8 cellular contexts compared by ENCODE assay signal in genomic region chr2:174697267-174697666, GRCh38.
A peak's percentile ranks its signal among the peaks of the same experiment; 100 is the strongest.
DNase-seq lines count a peak whose midpoint lies in the region; ATAC-seq and TF ChIP-seq lines count a peak whose summit lies in the region.

No MANE protein-coding gene starts in this region.

- in situ Hi-C loops in astrocyte of the spinal cord (cut with HindIII; ENCODE audit: low sequenced_read_pairs), result no loop called here

- intact Hi-C loops in Right ventricle myocardium inferior (cut with DNase I) (no loop called here), cardiac septum (cut with DNase I) (loop anchor here (5.0 kb wide), 1 partner anchor 235 kb away; no protein-coding TSS in a partner anchor)

- no peak overlapping the region for H3K4me3 ChIP-seq in astrocyte of the spinal cord (ENCODE audit: low read depth, low read length)

- H3K9me3 Mint-ChIP-seq in T-helper 2 cell treated with Interferon-gamma antibody and Interleukin-4, amounts not matched to agents 5 μg/mL and 100 μg/mL, for 36 hours, result no peaks in the 10 kb centered on the region

- DNase-seq in Right ventricle myocardium inferior (ENCODE audit: missing footprints) (no peak), cardiac septum (ENCODE audit: low spot score) (no peak), MV-4-11 (lab: John Stamatoyannopoulos, UW) (peak; percentile 49), astrocyte of the spinal cord (ENCODE audit: low read depth, low spot score) (peak; percentile 55), iPS-NIHi11 (ENCODE audit: low spot score) (peak; percentile 85)
- DNase-seq in T-helper 2 cell treated with Interferon-gamma antibody and Interleukin-4, amounts not matched to agents 5 μg/mL and 100 μg/mL, for 36 hours (ENCODE audit: low spot score), result peak; percentile 49
- peak; percentile 38 for DNase-seq in stimulated activated CD4-positive, alpha-beta T cell treated with anti-CD3 and anti-CD28 coated beads, Interleukin-2, amount 100 ng/mL, for 4 hours (ENCODE audit: low read depth)

- peak; percentile 95 for TF ChIP-seq CTCF in astrocyte of the spinal cord (IDR thresholded peaks at IDR 0.05; ENCODE audit: low read depth, low read length)

- H3K4me1 Mint-ChIP-seq in T-helper 2 cell treated with Interferon-gamma antibody and Interleukin-4, amounts not matched to agents 5 μg/mL and 100 μg/mL, for 36 hours (ENCODE audit: low read depth), result peaks cover 2% of the 10 kb centered on the region

- peaks cover 27% of the 10 kb centered on the region for H3K27me3 Mint-ChIP-seq in T-helper 2 cell treated with Interferon-gamma antibody and Interleukin-4, amounts not matched to agents 5 μg/mL and 100 μg/mL, for 36 hours (ENCODE audit: low read depth)

- no peak overlapping the region for H3K27ac Mint-ChIP-seq in T-helper 2 cell treated with Interferon-gamma antibody and Interleukin-4, amounts not matched to agents 5 μg/mL and 100 μg/mL, for 36 hours

- no peaks in the 10 kb centered on the region for H3K36me3 Mint-ChIP-seq in T-helper 2 cell treated with Interferon-gamma antibody and Interleukin-4, amounts not matched to agents 5 μg/mL and 100 μg/mL, for 36 hours (ENCODE audit: low read depth)

- peak; percentile 85 for ATAC-seq in Right ventricle myocardium inferior
- ATAC-seq in HG02610 (IDR thresholded peaks at IDR 0.05; ENCODE audit: unreplicated experiment), result peak; percentile 81

- no peak overlapping the region for H3K4me3 Mint-ChIP-seq in T-helper 2 cell treated with Interferon-gamma antibody and Interleukin-4, amounts not matched to agents 5 μg/mL and 100 μg/mL, for 36 hours

Comparison
In these comparisons a context has a peak if more than half of its experiments do, and no peak if none do; other contexts are left out.
1. DNase-seq: peak in MV-4-11 (single experiment), T-helper 2 cell treated with Interferon-gamma antibody and Interleukin-4, amounts not matched to agents 5 μg/mL and 100 μg/mL, for 36 hours (single experiment), astrocyte of the spinal cord (single experiment), iPS-NIHi11 (single experiment) and stimulated activated CD4-positive, alpha-beta T cell treated with anti-CD3 and anti-CD28 coated beads, Interleukin-2, amount 100 ng/mL, for 4 hours (single experiment); none in Right ventricle myocardium inferior (single experiment) and cardiac septum (single experiment).